In the genomic region with DNA sequence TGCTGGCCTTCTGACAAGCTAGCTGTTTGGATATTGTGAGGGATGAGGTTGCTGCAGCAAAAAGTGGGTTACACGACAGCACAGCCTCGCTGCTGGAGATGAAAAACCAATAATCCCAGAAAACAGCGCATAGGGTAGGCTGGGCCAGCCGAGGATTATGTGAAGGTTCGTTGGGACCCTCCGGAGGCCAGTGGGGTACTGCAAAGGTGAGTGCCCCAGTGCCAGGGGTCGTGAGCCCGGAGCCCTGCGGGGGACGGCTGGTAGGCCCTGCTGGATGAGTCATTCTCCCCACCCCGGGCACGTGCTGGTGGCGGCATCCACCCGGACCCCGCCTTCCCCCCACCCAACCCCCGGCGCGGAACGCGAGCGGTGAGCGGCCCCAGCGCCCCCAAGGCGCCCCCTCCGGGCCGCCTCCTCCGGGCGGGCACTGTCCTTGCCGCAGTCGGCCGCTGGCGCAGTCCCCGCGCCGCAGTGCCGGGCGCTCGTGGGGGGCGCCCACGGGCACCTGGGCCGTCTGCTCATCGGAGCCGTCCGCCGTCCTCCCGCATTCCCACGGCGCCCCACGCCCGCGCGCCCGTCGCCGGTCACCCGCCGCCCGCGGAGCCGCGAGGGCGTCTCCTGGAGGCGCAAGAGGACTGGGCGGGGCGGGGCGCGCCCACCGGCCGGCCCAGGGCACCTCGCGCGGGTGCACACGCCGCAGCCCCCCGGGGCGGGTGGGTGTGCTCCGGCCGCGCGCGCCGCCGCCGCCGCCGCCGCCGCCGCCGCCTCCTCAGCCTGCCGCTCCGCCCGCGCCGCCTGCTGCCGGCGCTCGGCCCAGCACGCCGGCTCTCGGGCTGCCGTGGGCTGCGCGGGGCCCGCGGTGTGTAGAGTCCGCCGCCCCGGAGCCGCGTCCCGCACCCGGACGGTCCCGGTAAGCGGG, we compare ENCODE assay signal across 8 cellular contexts. TPM values are rescaled to one million over a fixed set of nuclear protein-coding genes. Genes with fewer than 3 reads are reported as not detected.
DNase-seq lines count a peak whose midpoint lies in the region; ATAC-seq, FAIRE-seq and TF ChIP-seq lines count a peak whose summit lies in the region.

A gene (plus strand): TSS at position 794 of the 919 bp plus-strand sequence. CDS start 13,014 bp downstream, outside the sequence.

- POLR2A ChIA-PET in H1 (lab: Charles Lee; ENCODE audit: partially characterized antibody): no interaction called here
- POLR2A ChIA-PET in naive thymus-derived CD4-positive, alpha-beta T cell (lab: Charles Lee): no interaction called here

- no peaks in the 10 kb centered on the region for H3K79me2 ChIP-seq in H1 (ENCODE audit: control insufficient read depth in 1 of 2, insufficient read depth in 2 of 2, low read length in 2 of 2)

- TF ChIP-seq POLR2A in H1 (IDR thresholded peaks at IDR 0.05; ENCODE audit: control extremely low read depth in 1 of 2, low read depth in 2 of 2, low read length in 2 of 2): no peak
- TF ChIP-seq POLR2A in upper lobe of left lung (IDR thresholded peaks at IDR 0.05): no peak

- peak within 1 kb of the TSS; percentile 33 for H3K4me3 Mint-ChIP-seq in T-helper 2 cell treated with Interferon-gamma antibody and Interleukin-4, amounts not matched to agents 5 μg/mL and 100 μg/mL, for 36 hours
- H3K4me3 Mint-ChIP-seq in naive thymus-derived CD4-positive, alpha-beta T cell: peak within 1 kb of the TSS; percentile 48 to 82 (median 68)

- TF ChIP-seq RAD21 in H1 (IDR thresholded peaks at IDR 0.05 in 1 of 2, conservative IDR thresholded peaks at IDR 0.05 in 1 of 2; ENCODE audit: low read depth in 2 of 2, low read length in 2 of 2): peak in 1 of 2 experiments; percentile 22; a peak in 1 of 4 replicates

- CTCF ChIA-PET in H1 (lab: Charles Lee; ENCODE audit: partially characterized antibody): interaction anchor here (2.0 to 2.1 kb wide), 2 partner anchors 27 kb away, joined by 6 to 9 read pairs; no protein-coding TSS in a partner anchor
- CTCF ChIA-PET in naive thymus-derived CD4-positive, alpha-beta T cell (lab: Charles Lee): no interaction called here

- H4K91ac ChIP-seq in H1 (replicated peaks; ENCODE audit: insufficient read length, low read length): no peak within 1 kb of the TSS

- no peaks in the 10 kb centered on the region for H3K9me3 ChIP-seq in H1 (ENCODE audit: insufficient read depth in 2 of 2, low read depth in 1 of 2, low read length in 1 of 2)
- no peaks in the 10 kb centered on the region for H3K9me3 ChIP-seq in naive thymus-derived CD4-positive, alpha-beta T cell (ENCODE audit: control insufficient read depth in 2 of 3, low read length in 3 of 3)
- no peaks in the 10 kb centered on the region for H3K9me3 ChIP-seq in upper lobe of left lung

- no peaks in the 10 kb centered on the region; the same call in 1 of the 2 replicates for H3K23me2 ChIP-seq in H1 (ENCODE audit: low read depth, low read length)

- H3K9me3 Mint-ChIP-seq in T-helper 2 cell treated with Interferon-gamma antibody and Interleukin-4, amounts not matched to agents 5 μg/mL and 100 μg/mL, for 36 hours: no peaks in the 10 kb centered on the region
- no peaks in the 10 kb centered on the region for H3K9me3 Mint-ChIP-seq in naive thymus-derived CD4-positive, alpha-beta T cell

- H4K20me1 ChIP-seq in H1 (replicated peaks in 1 of 2; ENCODE audit: control insufficient read depth in 1 of 2, insufficient read depth in 2 of 2, low read length in 2 of 2): no peaks in the 10 kb centered on the region

- no peak for TF ChIP-seq EP300 in H1 (IDR thresholded peaks at IDR 0.05; ENCODE audit: borderline replicate concordance in 1 of 2, low read depth in 2 of 2, low read length in 2 of 2)
- TF ChIP-seq EP300 in upper lobe of left lung (IDR thresholded peaks at IDR 0.05): no peak

- H3K4me1 ChIP-seq in H1 (replicated peaks in 1 of 4; ENCODE audit: control insufficient read depth in 3 of 4, insufficient read depth in 4 of 4, low read length in 3 of 4): peaks cover 0 to 3% (median 1%) of the 10 kb centered on the region in 4 experiments; a peak in 6 of 7 replicates
- H3K4me1 ChIP-seq in naive thymus-derived CD4-positive, alpha-beta T cell (ENCODE audit: control insufficient read depth in 2 of 2, insufficient read depth in 2 of 2, low read length in 2 of 2): peaks cover 0 to 6% of the 10 kb centered on the region in 2 donors
- peaks cover 8 to 15% (median 9%) of the 10 kb centered on the region in 4 donors for H3K4me1 ChIP-seq in upper lobe of left lung

- H2BK120ac ChIP-seq in H1 (replicated peaks; ENCODE audit: low read depth, low read length): no peak within 1 kb of the TSS

- H2BK12ac ChIP-seq in H1 (ENCODE audit: low read depth, low read length): no peak within 1 kb of the TSS

- no peak within 1 kb of the TSS; a peak in 1 of 7 replicates for H3K9ac ChIP-seq in H1 (replicated peaks in 1 of 4; ENCODE audit: extremely low read depth in 1 of 4, low read depth in 3 of 4, low read length in 3 of 4)

- H2AFZ ChIP-seq in H1 (ENCODE audit: low read length): no peak within 1 kb of the TSS

- H3K27ac ChIP-seq in H1 (ENCODE audit: low read depth, low read length) (no peak within 1 kb of the TSS), upper lobe of left lung (no peak within 1 kb of the TSS)
- no peak within 1 kb of the TSS for H3K27ac ChIP-seq in naive thymus-derived CD4-positive, alpha-beta T cell (ENCODE audit: low read depth, low read length)

- H3K27me3 ChIP-seq in H1 (replicated peaks in 1 of 4; ENCODE audit: control insufficient read depth in 3 of 4, extremely low read depth in 1 of 4, insufficient read depth in 3 of 4, low read length in 3 of 4) (peaks cover 1 to 22% (median 9%) of the 10 kb centered on the region in 4 experiments; a peak in 6 of 7 replicates), upper lobe of left lung (peaks cover 0 to 25% (median 9%) of the 10 kb centered on the region in 4 donors)
- no peaks in the 10 kb centered on the region for H3K27me3 ChIP-seq in naive thymus-derived CD4-positive, alpha-beta T cell (ENCODE audit: control insufficient read depth in 2 of 2, insufficient read depth in 2 of 2, low read length in 2 of 2)

- no peak within 1 kb of the TSS for H3K23ac ChIP-seq in H1 (ENCODE audit: insufficient read length)

- H3K4me1 Mint-ChIP-seq in T-helper 2 cell treated with Interferon-gamma antibody and Interleukin-4, amounts not matched to agents 5 μg/mL and 100 μg/mL, for 36 hours (ENCODE audit: low read depth): peaks cover 7% of the 10 kb centered on the region
- H3K4me1 Mint-ChIP-seq in naive thymus-derived CD4-positive, alpha-beta T cell: peaks cover 0 to 19% (median 0%) of the 10 kb centered on the region in 7 donors

- H4K5ac ChIP-seq in H1 (ENCODE audit: insufficient read length, low read depth, low read length): peak within 1 kb of the TSS; percentile 24

- H2BK15ac ChIP-seq in H1 (ENCODE audit: low read length): no peak within 1 kb of the TSS

- H3K36me3 Mint-ChIP-seq in T-helper 2 cell treated with Interferon-gamma antibody and Interleukin-4, amounts not matched to agents 5 μg/mL and 100 μg/mL, for 36 hours (ENCODE audit: low read depth): no peaks in the 10 kb centered on the region
- H3K36me3 Mint-ChIP-seq in naive thymus-derived CD4-positive, alpha-beta T cell: no peaks in the 10 kb centered on the region

- DNase-seq in NCI-H2227 (lab: John Stamatoyannopoulos, UW; ENCODE audit: unreplicated experiment): peak; percentile 18
- DNase-seq in NCI-H2227 treated with DMSO at 0.1 percent for 48 hours (lab: John Stamatoyannopoulos, UW): no peak
- DNase-seq in T-helper 2 cell treated with Interferon-gamma antibody and Interleukin-4, amounts not matched to agents 5 μg/mL and 100 μg/mL, for 36 hours (ENCODE audit: low spot score): peak; percentile 14
- DNase-seq in H1 (ENCODE audit: low read depth in 1 of 2, low spot score in 2 of 2): peak in 1 of 2 experiments; percentile 64
- peak in 6 of 9 donors; percentile 20 to 47 (median 30) for DNase-seq in naive thymus-derived CD4-positive, alpha-beta T cell
- DNase-seq in upper lobe of left lung: peak in 1 of 2 donors; percentile 88

- intact Hi-C loops in naive thymus-derived CD4-positive, alpha-beta T cell (cut with micrococcal nuclease): no loop called here

- no peak within 1 kb of the TSS for H3K14ac ChIP-seq in H1 (ENCODE audit: insufficient read length)

- no peak within 1 kb of the TSS for H2BK5ac ChIP-seq in H1 (ENCODE audit: low read depth, low read length)

- H2BK20ac ChIP-seq in H1 (ENCODE audit: low read length): no peak within 1 kb of the TSS

- peaks cover 70% of the 10 kb centered on the region for H3K27me3 Mint-ChIP-seq in T-helper 2 cell treated with Interferon-gamma antibody and Interleukin-4, amounts not matched to agents 5 μg/mL and 100 μg/mL, for 36 hours (ENCODE audit: low read depth)
- peaks cover 42 to 76% (median 49%) of the 10 kb centered on the region in 5 donors for H3K27me3 Mint-ChIP-seq in naive thymus-derived CD4-positive, alpha-beta T cell

- no peak within 1 kb of the TSS for H3K4ac ChIP-seq in H1 (replicated peaks; ENCODE audit: insufficient read length, low read depth, low read length)

- no peak for FAIRE-seq in H1 (lab: Jason Lieb, UNC)

- TF ChIP-seq CTCF in H1 (IDR thresholded peaks at IDR 0.05; ENCODE audit: control extremely low read depth in 1 of 3, insufficient read depth in 1 of 3, low read depth in 1 of 3, low read length in 3 of 3) (peak in 2 of 3 experiments; percentile 6 to 10; a peak in 2 of 4 replicates), upper lobe of left lung (IDR thresholded peaks at IDR 0.05) (peak in 2 of 6 experiments; percentile 12 to 31)

- H3K4me2 ChIP-seq in H1 (ENCODE audit: insufficient read depth in 1 of 2, low read depth in 2 of 2, low read length in 2 of 2): peak within 1 kb of the TSS; percentile 71

- no peak within 1 kb of the TSS for H3K56ac ChIP-seq in H1 (replicated peaks; ENCODE audit: insufficient read length, low read depth, low read length)

- peak within 1 kb of the TSS; percentile 75; the same call in 1 of the 2 replicates for H4K8ac ChIP-seq in H1 (ENCODE audit: extremely low read depth, insufficient read depth, low read length)

- H3K18ac ChIP-seq in H1 (ENCODE audit: extremely low read depth, low read length): 0 out of 2 replicates have a peak within 1 kb of the TSS, but pooled peaks have one; percentile 55

- no peak within 1 kb of the TSS for H2AK5ac ChIP-seq in H1 (ENCODE audit: low read depth, low read length)

- 3% methylated on average over 40 of the region's 116 CpGs; no CpG with 5 or more reads in 1 of the 2 experiments for WGBS in H1 (ENCODE audit: extremely low coverage in 1 of 2, insufficient coverage in 1 of 2, insufficient read length in 1 of 2, insufficient replicate concordance in 2 of 2, low coverage in 1 of 2, low lambda C conversion rate in 2 of 2, missing lambda C conversion rate in 1 of 2), 2 experiments
- WGBS in upper lobe of left lung, 2 donors: 5 to 9% methylated on average over 6 to 19 of the region's 116 CpGs

- ATAC-seq in naive thymus-derived CD4-positive, alpha-beta T cell: peak; percentile 83
- peak; percentile 23 to 72 for ATAC-seq in upper lobe of left lung (ENCODE audit: low FRiP score in 2 of 2)
- no peak for ATAC-seq in HG03039 (IDR thresholded peaks at IDR 0.05; ENCODE audit: unreplicated experiment)
- ATAC-seq in HG03565 (IDR thresholded peaks at IDR 0.05; ENCODE audit: unreplicated experiment): no peak

- H3K36me3 ChIP-seq in H1 (ENCODE audit: control insufficient read depth in 2 of 4, insufficient read depth in 4 of 4, low read length in 3 of 4): no peaks in the 10 kb centered on the region
- no peaks in the 10 kb centered on the region for H3K36me3 ChIP-seq in naive thymus-derived CD4-positive, alpha-beta T cell (ENCODE audit: control insufficient read depth in 2 of 3, insufficient read depth in 3 of 3, low read length in 3 of 3)
- H3K36me3 ChIP-seq in upper lobe of left lung: no peaks in the 10 kb centered on the region

- H3K4me3 ChIP-seq in H1 (ENCODE audit: extremely low read depth in 1 of 4, insufficient read depth in 2 of 4, low read depth in 3 of 4, low read length in 4 of 4): peak within 1 kb of the TSS; percentile 41 to 67 (median 48)
- no peak within 1 kb of the TSS for H3K4me3 ChIP-seq in naive thymus-derived CD4-positive, alpha-beta T cell (ENCODE audit: low read length)
- peak within 1 kb of the TSS in 3 of 4 donors; percentile 51 to 55 (median 52) for H3K4me3 ChIP-seq in upper lobe of left lung

- H3K27ac Mint-ChIP-seq in T-helper 2 cell treated with Interferon-gamma antibody and Interleukin-4, amounts not matched to agents 5 μg/mL and 100 μg/mL, for 36 hours: no peak within 1 kb of the TSS
- no peak within 1 kb of the TSS for H3K27ac Mint-ChIP-seq in naive thymus-derived CD4-positive, alpha-beta T cell

- H3K79me1 ChIP-seq in H1 (ENCODE audit: low read depth, low read length): no peaks in the 10 kb centered on the region

RNA-seq across cellular contexts. Expression of the gene that starts here (rescaled TPM):
- total RNA-seq in H1 (2021; fragmentation: NEBNext Ultra II Directional; extraction: Animal tissue kit (Norgen Biotek cat#: 25700)): 0.35 and 1.0 TPM in 2 replicates
- 0.13 and 0.29 TPM in 2 replicates for polyA plus RNA-seq in H1 (2011; rRNA removed)
- 0.26 TPM for polyA plus RNA-seq in H1 (2011; cell fraction: cytosol; rRNA removed)
- polyA plus RNA-seq in H1 (2011; cell fraction: nucleus; rRNA removed): 0.57 TPM
- polyA plus RNA-seq in H1 (2012, experiment 1 of 2): 0.19 to 0.42 TPM (median 0.31 TPM) in 4 replicates
- polyA plus RNA-seq in H1 (2012, experiment 2 of 2): 0.25 TPM
- 0.30 TPM for polyA plus RNA-seq in H1 (2013, experiment 1 of 2)
- polyA plus RNA-seq in H1 (2013, experiment 2 of 2): 0.22 TPM
- 0.41 and 0.63 TPM in 2 replicates for polyA minus RNA-seq in H1 (2011; rRNA and poly(A)+ RNA removed)
- not detected for polyA minus RNA-seq in H1 (2011; cell fraction: cytosol; rRNA and poly(A)+ RNA removed)
- 0.40 TPM for polyA minus RNA-seq in H1 (2011; cell fraction: nucleus; rRNA and poly(A)+ RNA removed)
- not detected for total RNA-seq in naive thymus-derived CD4-positive, alpha-beta T cell
- polyA plus RNA-seq in naive thymus-derived CD4-positive, alpha-beta T cell: not detected
- total RNA-seq in upper lobe of left lung: under 1 TPM in 4 of 6 donors, not detected in 2; 0.10 to 0.74 (median 0.49) TPM

Comparison
In these comparisons a context has a peak if more than half of its experiments do, and no peak if none do; other contexts are left out.
1. Peak in DNase-seq and ATAC-seq in naive thymus-derived CD4-positive, alpha-beta T cell; RNA of the gene not detected or under 1 TPM.
2. Peak in ATAC-seq and H3K4me3 ChIP-seq in upper lobe of left lung; RNA of the gene not detected or under 1 TPM.